Comparison of ENCODE assay signal across 8 cellular contexts in genomic region chr17:78040561-78041400, GRCh38.
DNase-seq lines count a peak whose midpoint lies in the region; TF ChIP-seq lines count a peak whose summit lies in the region.

No MANE protein-coding gene starts in this region.

- DNase-seq in DMS 273 (lab: John Stamatoyannopoulos, UW; ENCODE audit: unreplicated experiment) (peak; percentile 89), NCI-H1048 (lab: John Stamatoyannopoulos, UW) (peak; percentile 30), T-helper 1 cell (peak in 4 of 5 donors; percentile 6 to 29 (median 17)), brain pericyte (ENCODE audit: low read depth, low spot score) (peak; percentile 21), iris pigment epithelial cell (ENCODE audit: low read depth) (peak; percentile 29), nephron progenitor cell (no peak), GOT3 (lab: John Stamatoyannopoulos, UW) (no peak)
- peak; percentile 27 for DNase-seq in stimulated activated CD4-positive, alpha-beta T cell treated with anti-CD3 and anti-CD28 coated beads, Interleukin-4, amount 100 ng/mL, for 24 hours

- H3K27ac Mint-ChIP-seq in nephron progenitor cell, result no peak overlapping the region

- H3K36me3 Mint-ChIP-seq in nephron progenitor cell (ENCODE audit: low read depth), result peaks cover 57% of the 10 kb centered on the region

- no peaks in the 10 kb centered on the region for H3K27me3 Mint-ChIP-seq in nephron progenitor cell (ENCODE audit: low read depth, poor library complexity)

- TF ChIP-seq CTCF in nephron progenitor cell (IDR thresholded peaks at IDR 0.05), result no peak

- no peaks in the 10 kb centered on the region for H3K4me1 Mint-ChIP-seq in nephron progenitor cell

- H3K9me3 Mint-ChIP-seq in nephron progenitor cell, result peaks cover 19% of the 10 kb centered on the region

- no peak overlapping the region for H3K4me3 Mint-ChIP-seq in nephron progenitor cell

Comparison
In these comparisons a context has a peak if more than half of its experiments do, and no peak if none do; other contexts are left out.
1. DNase-seq: peak in DMS 273 (single experiment), NCI-H1048 (single experiment), T-helper 1 cell (4 of 5), brain pericyte (single experiment), iris pigment epithelial cell (single experiment) and stimulated activated CD4-positive, alpha-beta T cell treated with anti-CD3 and anti-CD28 coated beads, Interleukin-4, amount 100 ng/mL, for 24 hours (single experiment); none in nephron progenitor cell (single experiment) and GOT3 (single experiment).